25 cellular contexts compared by ENCODE assay signal in genomic region chr20:59647271-59647670, GRCh38. TPM values are rescaled to one million over a fixed set of nuclear protein-coding genes. Genes with fewer than 3 reads are reported as not detected.
"Had no signal": no experiment of that assay in that cellular context is flagged by ENCODE, and none has a peak within 500 bp of the region (broad histone marks: within the 10 kb centered on the region; RNA-seq: fewer than 3 reads in every experiment).

No MANE protein-coding gene starts in this region.

- DNase-seq: activated B cell treated with CpG ODN at 0.5 μM for 24 hours; activated CD4-positive, alpha-beta memory T cell treated with anti-CD3 and anti-CD28 coated beads for 36 hours; activated CD4-positive, alpha-beta T cell treated with anti-CD3 and anti-CD28 coated beads for 1 hour; activated CD4-positive, alpha-beta T cell treated with anti-CD3 and anti-CD28 coated beads, Interleukin-2, amount 10 ng/mL, durations not matched to agents 24 days and 14 days; activated effector memory CD4-positive, alpha-beta T cell treated with anti-CD3 and anti-CD28 coated beads, Interleukin-2, amount 50 U/mL, for 16 hours; activated naive CD4-positive, alpha-beta T cell treated with Interleukin-2 at 50 U/mL for 16 hours; activated naive CD8-positive, alpha-beta T cell treated with anti-CD3 and anti-CD28 coated beads for 36 hours; activated T-cell treated with anti-CD3 and anti-CD28 coated beads, Interleukin-2, amount 50 U/mL, for 4 hours; MV-4-11; NCI-H1092 treated with DMSO at 0.1 percent for 48 hours; NCI-H1417 treated with DMSO at 0.1 percent for 48 hours; NCI-H1694; NCI-H2029; NCI-H2107; NCI-H2171 treated with DMSO at 0.1 percent for 48 hours; NCI-H226; NCI-H526; NCI-H82; T-cell; T-helper 2 cell; T1000 had no signal

- H3K4me3 Mint-ChIP-seq: activated B cell treated with CpG ODN at 0.5 μM for 24 hours; activated CD4-positive, alpha-beta memory T cell treated with anti-CD3 and anti-CD28 coated beads for 36 hours; activated CD4-positive, alpha-beta T cell treated with anti-CD3 and anti-CD28 coated beads, Interleukin-2, amount 10 ng/mL, durations not matched to agents 24 days and 14 days; activated naive CD8-positive, alpha-beta T cell treated with anti-CD3 and anti-CD28 coated beads for 36 hours; activated T-cell treated with anti-CD3 and anti-CD28 coated beads, Interleukin-2, amount 50 U/mL, for 4 hours; T-cell had no signal

- H3K36me3 Mint-ChIP-seq: activated CD4-positive, alpha-beta memory T cell treated with anti-CD3 and anti-CD28 coated beads for 36 hours; activated naive CD8-positive, alpha-beta T cell treated with anti-CD3 and anti-CD28 coated beads for 36 hours; T-cell had no signal

- H3K27ac Mint-ChIP-seq: activated B cell treated with CpG ODN at 0.5 μM for 24 hours; activated CD4-positive, alpha-beta memory T cell treated with anti-CD3 and anti-CD28 coated beads for 36 hours; activated CD4-positive, alpha-beta T cell treated with anti-CD3 and anti-CD28 coated beads, Interleukin-2, amount 10 ng/mL, durations not matched to agents 24 days and 14 days; activated naive CD8-positive, alpha-beta T cell treated with anti-CD3 and anti-CD28 coated beads for 36 hours; T-cell had no signal

- ATAC-seq: activated T-cell treated with anti-CD3 and anti-CD28 coated beads, Interleukin-2, amount 50 U/mL, for 4 hours; Right ventricle myocardium inferior; T-cell had no signal

- H3K4me1 Mint-ChIP-seq: activated B cell treated with CpG ODN at 0.5 μM for 24 hours; activated CD4-positive, alpha-beta T cell treated with anti-CD3 and anti-CD28 coated beads, Interleukin-2, amount 10 ng/mL, durations not matched to agents 24 days and 14 days; activated naive CD8-positive, alpha-beta T cell treated with anti-CD3 and anti-CD28 coated beads for 36 hours; T-cell had no signal

- H3K9me3 Mint-ChIP-seq: activated CD4-positive, alpha-beta T cell treated with anti-CD3 and anti-CD28 coated beads, Interleukin-2, amount 10 ng/mL, durations not matched to agents 24 days and 14 days had no signal

- H3K27ac ChIP-seq: KMS-11, SK-N-MC had no signal

- H3K4me3 ChIP-seq: SK-N-MC had no signal

RNA-seq across cellular contexts. Expression of gene PHACTR3, which starts 42.9 kb away (rescaled TPM):
- total RNA-seq: activated B cell treated with CpG ODN at 0.5 μM for 24 hours; activated CD4-positive, alpha-beta memory T cell treated with anti-CD3 and anti-CD28 coated beads for 36 hours; activated CD4-positive, alpha-beta T cell treated with anti-CD3 and anti-CD28 coated beads, Interleukin-2, amount 10 ng/mL, durations not matched to agents 24 days and 14 days; activated naive CD8-positive, alpha-beta T cell treated with anti-CD3 and anti-CD28 coated beads for 36 hours; NCI-H460; T-cell had no signal
